Comparison of ENCODE assay signal across 20 cellular contexts in the genomic region with DNA sequence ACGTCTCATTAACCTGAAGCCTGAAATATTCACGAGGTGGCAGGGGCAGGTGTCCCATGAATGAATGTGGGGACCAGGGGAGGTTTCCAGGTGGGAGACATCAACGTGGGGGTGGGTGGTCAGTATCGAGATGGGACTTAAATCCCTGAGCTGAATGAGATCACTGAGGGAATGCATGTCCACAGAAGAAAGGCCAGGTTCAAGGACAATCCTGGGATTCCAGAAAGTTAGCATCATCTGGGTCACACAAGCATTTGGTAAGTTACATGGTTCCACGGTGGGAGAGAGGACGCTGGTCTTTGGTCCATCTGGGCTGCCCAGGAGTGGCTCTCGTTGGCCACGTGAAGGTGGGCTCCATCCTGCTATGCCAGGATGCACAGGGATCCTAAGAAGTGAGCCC. TPM values are rescaled to one million over a fixed set of nuclear protein-coding genes. Genes with fewer than 3 reads are reported as not detected.
DNase-seq lines count a peak whose midpoint lies in the region; ATAC-seq, FAIRE-seq and TF ChIP-seq lines count a peak whose summit lies in the region.
"Had no signal": no experiment of that assay in that cellular context is flagged by ENCODE, and none has a peak within 500 bp of the region (broad histone marks: within the 10 kb centered on the region; RNA-seq: fewer than 3 reads in every experiment).

No MANE protein-coding gene starts in this region.

- H3K4ac ChIP-seq in H9 (ENCODE audit: low read depth, low read length) (no peak overlapping the region), trophoblast cell (ENCODE audit: low read depth, low read length) (no peak overlapping the region)

- no peak overlapping the region for H3T11ph ChIP-seq in H9 (ENCODE audit: low read length)

- H3K27me3 Mint-ChIP-seq in H9 (ENCODE audit: low read depth) = peaks cover 1% of the 10 kb centered on the region

- H4K5ac ChIP-seq in H9 (ENCODE audit: insufficient read length, low read depth, low read length) = no peak overlapping the region

- H2BK120ac ChIP-seq in H9 (ENCODE audit: low read depth, low read length, poor library complexity, severe bottlenecking) (no peak overlapping the region), trophoblast cell (ENCODE audit: insufficient read depth, low read length, poor library complexity) (no peak overlapping the region)

- no CpG with 5 or more reads among the region's 8 CpGs for WGBS in H9 (ENCODE audit: extremely low coverage, insufficient read length, low lambda C conversion rate)
- no CpG with 5 or more reads among the region's 8 CpGs for WGBS in trophoblast cell (ENCODE audit: extremely low coverage, insufficient coverage, insufficient read length)
- WGBS in ovary, 3 donors = 48 to 66% (median 56%) methylated on average over 8 of the region's 8 CpGs

- H2BK5ac ChIP-seq in H9 (ENCODE audit: insufficient read length, low read length) (no peak overlapping the region), trophoblast cell (ENCODE audit: low read depth, low read length, poor library complexity) (no peak overlapping the region)

- H3K14ac ChIP-seq in H9 (ENCODE audit: insufficient read depth, low read length) = no peak overlapping the region; the same call in 1 of the 2 replicates
- H3K14ac ChIP-seq in trophoblast cell (ENCODE audit: low read length) = no peak overlapping the region

- no peak overlapping the region for H3K4me3 Mint-ChIP-seq in H9
- H3K4me3 Mint-ChIP-seq: B cell; CD4-positive, CD25-positive, alpha-beta regulatory T cell; CD8-positive, alpha-beta T cell had no signal

- no peak for TF ChIP-seq POLR2A in ovary (IDR thresholded peaks at IDR 0.05)

- H3K4me2 ChIP-seq in H9 (ENCODE audit: insufficient read depth, insufficient read length, low read length) (no peak overlapping the region), trophoblast cell (ENCODE audit: low read length) (no peak overlapping the region)
- H3K4me2 ChIP-seq: BLaER1 had no signal

- no peaks in the 10 kb centered on the region for H4K20me1 ChIP-seq in H9 (ENCODE audit: control insufficient read depth, insufficient read depth, insufficient read length)
- H4K20me1 ChIP-seq: BLaER1 had no signal

- H3K9ac ChIP-seq in H9 (ENCODE audit: extremely low read depth, insufficient read length, low read length) = no peak overlapping the region
- peak overlapping the region; percentile 22 for H3K9ac ChIP-seq in trophoblast cell (ENCODE audit: low read length)
- H3K9ac ChIP-seq: BLaER1, GM23248 had no signal

- TF ChIP-seq EP300 in ovary (IDR thresholded peaks at IDR 0.05) = no peak

- H3K4me1 Mint-ChIP-seq in H9 = peaks cover 17 to 24% of the 10 kb centered on the region in 2 experiments
- H3K4me1 Mint-ChIP-seq: B cell; CD4-positive, CD25-positive, alpha-beta regulatory T cell had no signal

- H3K23ac ChIP-seq in H9 (ENCODE audit: insufficient read length, low read depth, low read length) (no peak overlapping the region), trophoblast cell (ENCODE audit: low read length) (peak overlapping the region; percentile 33)

- H3K27ac Mint-ChIP-seq in H9 = no peak overlapping the region
- H3K27ac Mint-ChIP-seq: B cell; CD4-positive, CD25-positive, alpha-beta regulatory T cell; CD8-positive, alpha-beta T cell had no signal

- no peak overlapping the region for H3K4me3 ChIP-seq in bronchial epithelial cell (ENCODE audit: low read depth, low read length)
- no peak overlapping the region for H3K4me3 ChIP-seq in trophoblast cell (ENCODE audit: low read depth, low read length)
- no peak overlapping the region for H3K4me3 ChIP-seq in ovary
- H3K4me3 ChIP-seq: BLaER1, GM23248 had no signal

- H3K23me2 ChIP-seq in H9 (ENCODE audit: insufficient read length, low read depth, low read length, poor library complexity, severe bottlenecking) = no peaks in the 10 kb centered on the region

- no peak overlapping the region for H2AK5ac ChIP-seq in H9 (ENCODE audit: insufficient read length, low read length)
- no peak overlapping the region for H2AK5ac ChIP-seq in trophoblast cell (ENCODE audit: low read length)

- 0 out of 2 replicates have a peak overlapping the region, but pooled peaks have one; percentile 12 for H2BK15ac ChIP-seq in H9 (ENCODE audit: low read depth, low read length)

- ATAC-seq in GM21723 (IDR thresholded peaks at IDR 0.05; ENCODE audit: unreplicated experiment) = no peak
- ATAC-seq: CD8-positive, alpha-beta T cell; HCT116 had no signal

- no peaks in the 10 kb centered on the region; a peak in 2 of 5 replicates for H3K9me3 Mint-ChIP-seq in H9
- H3K9me3 Mint-ChIP-seq: CD8-positive, alpha-beta T cell had no signal

- H3K9me3 ChIP-seq in H9 (ENCODE audit: control insufficient read depth, low read depth, low read length) (no peaks in the 10 kb centered on the region), trophoblast cell (ENCODE audit: insufficient read depth, low read depth, low read length) (no peaks in the 10 kb centered on the region), ovary (no peaks in the 10 kb centered on the region)
- H3K9me3 ChIP-seq: BLaER1 had no signal

- peak; percentile 88 for FAIRE-seq in bronchial epithelial cell (lab: Jason Lieb, UNC)
- FAIRE-seq: G401.6, GM12892, H1 had no signal

- no peak overlapping the region for H2BK20ac ChIP-seq in H9 (ENCODE audit: low read depth, low read length, poor library complexity, severe bottlenecking)

- DNase-seq in H9 = no peak
- no peak for DNase-seq in bronchial epithelial cell (ENCODE audit: low read depth)
- DNase-seq in trophoblast cell = peak in 1 of 2 donors; percentile 59
- no peak for DNase-seq in activated CD4-positive, alpha-beta T cell treated with anti-CD3 and anti-CD28 coated beads for 48 hours
- DNase-seq in ovary = no peak
- DNase-seq: Caco-2; CD4-positive, CD25-positive, alpha-beta regulatory T cell; CD8-positive, alpha-beta T cell; DMS153; DND-41; GM23248; H7 had no signal

- H4K12ac ChIP-seq in trophoblast cell (ENCODE audit: low read depth, low read length) = no peak overlapping the region

- no peak overlapping the region for H4K8ac ChIP-seq in H9 (replicated peaks; ENCODE audit: insufficient read length, low read depth, low read length)
- no peak overlapping the region for H4K8ac ChIP-seq in trophoblast cell (ENCODE audit: low read depth, low read length)

- intact Hi-C loops in ovary (cut with DNase I) = no loop called here

- H3K79me2 ChIP-seq in H9 (ENCODE audit: insufficient read depth, low read length) (no peaks in the 10 kb centered on the region), trophoblast cell (ENCODE audit: control insufficient read depth, insufficient read depth, low read length, poor library complexity) (no peaks in the 10 kb centered on the region)

- H2BK12ac ChIP-seq in H9 (ENCODE audit: insufficient read length, low read depth, low read length) (no peak overlapping the region), trophoblast cell (ENCODE audit: low read length) (no peak overlapping the region)

- H3K18ac ChIP-seq in H9 (ENCODE audit: insufficient read length, low read depth, low read length) (no peak overlapping the region), trophoblast cell (ENCODE audit: low read length) (no peak overlapping the region)

- no peaks in the 10 kb centered on the region for H3K36me3 Mint-ChIP-seq in H9 (ENCODE audit: insufficient read depth in 1 of 3, low read depth in 3 of 3)
- H3K36me3 Mint-ChIP-seq: CD4-positive, CD25-positive, alpha-beta regulatory T cell; CD8-positive, alpha-beta T cell had no signal

- no peak overlapping the region for H4K91ac ChIP-seq in H9 (ENCODE audit: insufficient read length, low read depth, low read length)
- H4K91ac ChIP-seq in trophoblast cell (ENCODE audit: low read depth, low read length) = no peak overlapping the region

- no peaks in the 10 kb centered on the region; the same call in 1 of the 2 replicates for H3K4me1 ChIP-seq in H9 (ENCODE audit: insufficient read depth, low read length)
- no peaks in the 10 kb centered on the region for H3K4me1 ChIP-seq in trophoblast cell (ENCODE audit: control insufficient read depth in 1 of 2, insufficient read depth in 2 of 2, low read length in 2 of 2)
- H3K4me1 ChIP-seq in ovary (ENCODE audit: insufficient read depth) = no peaks in the 10 kb centered on the region
- H3K4me1 ChIP-seq: BLaER1 had no signal

- H3K27me3 ChIP-seq in H9 (ENCODE audit: insufficient read depth, low read length) = no peaks in the 10 kb centered on the region
- H3K27me3 ChIP-seq in bronchial epithelial cell (ENCODE audit: control insufficient read depth, insufficient read depth, low read length) = peaks cover 5% of the 10 kb centered on the region
- H3K27me3 ChIP-seq in trophoblast cell (ENCODE audit: insufficient read depth, low read length) = no peaks in the 10 kb centered on the region
- H3K27me3 ChIP-seq in ovary = no peaks in the 10 kb centered on the region
- H3K27me3 ChIP-seq: BLaER1 had no signal

- H3K27ac ChIP-seq in H9 (ENCODE audit: insufficient read length, low read depth, low read length) (no peak overlapping the region), trophoblast cell (ENCODE audit: low read depth, low read length) (no peak overlapping the region), ovary (no peak overlapping the region)
- H3K27ac ChIP-seq: BLaER1, C4-2B, GM23248 had no signal

- no peak overlapping the region for H2AFZ ChIP-seq in H9 (ENCODE audit: low read length)
- H2AFZ ChIP-seq in trophoblast cell (ENCODE audit: insufficient read depth, low read length, poor library complexity) = no peak overlapping the region
- H2AFZ ChIP-seq: GM23248 had no signal

- H3K79me1 ChIP-seq in H9 (ENCODE audit: insufficient read depth, low read depth, low read length, poor library complexity, severe bottlenecking) (no peaks in the 10 kb centered on the region), trophoblast cell (ENCODE audit: low read length) (no peaks in the 10 kb centered on the region)

- no peak overlapping the region for H3K56ac ChIP-seq in H9 (ENCODE audit: insufficient read length, low read depth, low read length)

- no peak for TF ChIP-seq CTCF in H9 (conservative IDR thresholded peaks at IDR 0.05)
- no peak for TF ChIP-seq CTCF in bronchial epithelial cell (IDR thresholded peaks at IDR 0.05; ENCODE audit: insufficient read depth, low read length, severe bottlenecking)
- no peak for TF ChIP-seq CTCF in ovary (IDR thresholded peaks at IDR 0.05)

- H3K36me3 ChIP-seq in bronchial epithelial cell (ENCODE audit: control insufficient read depth, insufficient read depth, low read length) (no peaks in the 10 kb centered on the region), trophoblast cell (ENCODE audit: control insufficient read depth in 1 of 2, insufficient read depth in 2 of 2, low read length in 2 of 2) (no peaks in the 10 kb centered on the region), ovary (no peaks in the 10 kb centered on the region)
- H3K36me3 ChIP-seq: BLaER1 had no signal

RNA-seq across cellular contexts. Expression of a gene that starts 22.7 kb away (rescaled TPM):
- total RNA-seq in H9 (2021) (372 and 399 TPM in 2 replicates), bronchial epithelial cell (83.8 and 198 TPM in 2 replicates), ovary (10 to 100 TPM in 5 of 7 donors, 1 to 10 TPM in 2; 6.0 to 58.9 (median 19.2) TPM)
- polyA plus RNA-seq in trophoblast cell (2013) = 14.3 and 16.7 TPM in 2 replicates
- 10 to 100 TPM in 1 of 2 donors, 1 to 10 TPM in 1; 3.4 to 19.3 TPM for polyA plus RNA-seq in ovary

RNA-seq across cellular contexts. Expression of a gene that starts 56.9 kb away (rescaled TPM):
- total RNA-seq in H9 (2021) (25.3 and 26.2 TPM in 2 replicates), bronchial epithelial cell (18.2 and 22.7 TPM in 2 replicates), ovary (10 to 100 TPM; 13.4 to 29.9 (median 22.7) TPM)
- polyA plus RNA-seq in trophoblast cell (2013) = 10.1 and 10.8 TPM in 2 replicates
- polyA plus RNA-seq in ovary = 10 to 100 TPM; 15.5 to 15.9 TPM
